1 cellular context compared by ENCODE assay signal in the genomic region with DNA sequence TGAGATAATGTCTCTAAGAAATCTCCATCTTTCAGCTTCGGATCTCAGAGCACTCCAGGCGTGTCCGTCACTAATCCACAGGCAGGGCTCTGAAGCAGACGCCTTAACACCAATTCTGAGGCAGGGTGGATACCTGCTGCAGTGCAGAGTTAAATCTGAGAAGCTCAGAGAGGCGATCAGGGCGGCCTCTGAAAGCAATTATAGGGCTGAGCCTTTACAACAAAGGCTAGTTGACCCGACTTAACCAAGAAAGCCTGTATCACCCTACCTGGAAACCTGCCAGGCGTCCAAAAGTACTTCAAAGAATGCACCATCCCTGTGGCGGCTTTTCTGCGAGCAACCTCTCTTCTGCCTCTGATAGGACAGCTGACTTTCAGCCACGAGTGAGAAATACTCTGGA.
TF ChIP-seq lines count a peak whose summit lies in the region.

No MANE protein-coding gene starts in this region.

TF ChIP-seq in K562, 482 proteins besides CTCF, POLR2A, EP300 and RAD21 (continued from another document):
- TF ChIP-seq, protein P1, sequence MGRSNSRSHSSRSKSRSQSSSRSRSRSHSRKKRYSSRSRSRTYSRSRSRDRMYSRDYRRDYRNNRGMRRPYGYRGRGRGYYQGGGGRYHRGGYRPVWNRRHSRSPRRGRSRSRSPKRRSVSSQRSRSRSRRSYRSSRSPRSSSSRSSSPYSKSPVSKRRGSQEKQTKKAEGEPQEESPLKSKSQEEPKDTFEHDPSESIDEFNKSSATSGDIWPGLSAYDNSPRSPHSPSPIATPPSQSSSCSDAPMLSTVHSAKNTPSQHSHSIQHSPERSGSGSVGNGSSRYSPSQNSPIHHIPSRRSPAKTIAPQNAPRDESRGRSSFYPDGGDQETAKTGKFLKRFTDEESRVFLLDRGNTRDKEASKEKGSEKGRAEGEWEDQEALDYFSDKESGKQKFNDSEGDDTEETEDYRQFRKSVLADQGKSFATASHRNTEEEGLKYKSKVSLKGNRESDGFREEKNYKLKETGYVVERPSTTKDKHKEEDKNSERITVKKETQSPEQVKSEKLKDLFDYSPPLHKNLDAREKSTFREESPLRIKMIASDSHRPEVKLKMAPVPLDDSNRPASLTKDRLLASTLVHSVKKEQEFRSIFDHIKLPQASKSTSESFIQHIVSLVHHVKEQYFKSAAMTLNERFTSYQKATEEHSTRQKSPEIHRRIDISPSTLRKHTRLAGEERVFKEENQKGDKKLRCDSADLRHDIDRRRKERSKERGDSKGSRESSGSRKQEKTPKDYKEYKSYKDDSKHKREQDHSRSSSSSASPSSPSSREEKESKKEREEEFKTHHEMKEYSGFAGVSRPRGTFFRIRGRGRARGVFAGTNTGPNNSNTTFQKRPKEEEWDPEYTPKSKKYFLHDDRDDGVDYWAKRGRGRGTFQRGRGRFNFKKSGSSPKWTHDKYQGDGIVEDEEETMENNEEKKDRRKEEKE (IDR thresholded peaks at IDR 0.05; ENCODE audit: borderline replicate concordance in 1 of 2, control insufficient read depth in 1 of 2, low read depth in 2 of 2, low read length in 1 of 2) = no peak
- TF ChIP-seq ZBTB17 (CRISPR knock-in tag; IDR thresholded peaks at IDR 0.05) = no peak
- no peak for TF ChIP-seq ZBTB8A (IDR thresholded peaks at IDR 0.05; ENCODE audit: partially characterized antibody)
- TF ChIP-seq, protein P2, sequence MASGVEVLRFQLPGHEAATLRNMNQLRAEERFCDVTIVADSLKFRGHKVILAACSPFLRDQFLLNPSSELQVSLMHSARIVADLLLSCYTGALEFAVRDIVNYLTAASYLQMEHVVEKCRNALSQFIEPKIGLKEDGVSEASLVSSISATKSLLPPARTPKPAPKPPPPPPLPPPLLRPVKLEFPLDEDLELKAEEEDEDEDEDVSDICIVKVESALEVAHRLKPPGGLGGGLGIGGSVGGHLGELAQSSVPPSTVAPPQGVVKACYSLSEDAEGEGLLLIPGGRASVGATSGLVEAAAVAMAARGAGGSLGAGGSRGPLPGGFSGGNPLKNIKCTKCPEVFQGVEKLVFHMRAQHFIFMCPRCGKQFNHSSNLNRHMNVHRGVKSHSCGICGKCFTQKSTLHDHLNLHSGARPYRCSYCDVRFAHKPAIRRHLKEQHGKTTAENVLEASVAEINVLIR (CRISPR knock-in tag; IDR thresholded peaks at IDR 0.05) = no peak
- TF ChIP-seq, protein P3, sequence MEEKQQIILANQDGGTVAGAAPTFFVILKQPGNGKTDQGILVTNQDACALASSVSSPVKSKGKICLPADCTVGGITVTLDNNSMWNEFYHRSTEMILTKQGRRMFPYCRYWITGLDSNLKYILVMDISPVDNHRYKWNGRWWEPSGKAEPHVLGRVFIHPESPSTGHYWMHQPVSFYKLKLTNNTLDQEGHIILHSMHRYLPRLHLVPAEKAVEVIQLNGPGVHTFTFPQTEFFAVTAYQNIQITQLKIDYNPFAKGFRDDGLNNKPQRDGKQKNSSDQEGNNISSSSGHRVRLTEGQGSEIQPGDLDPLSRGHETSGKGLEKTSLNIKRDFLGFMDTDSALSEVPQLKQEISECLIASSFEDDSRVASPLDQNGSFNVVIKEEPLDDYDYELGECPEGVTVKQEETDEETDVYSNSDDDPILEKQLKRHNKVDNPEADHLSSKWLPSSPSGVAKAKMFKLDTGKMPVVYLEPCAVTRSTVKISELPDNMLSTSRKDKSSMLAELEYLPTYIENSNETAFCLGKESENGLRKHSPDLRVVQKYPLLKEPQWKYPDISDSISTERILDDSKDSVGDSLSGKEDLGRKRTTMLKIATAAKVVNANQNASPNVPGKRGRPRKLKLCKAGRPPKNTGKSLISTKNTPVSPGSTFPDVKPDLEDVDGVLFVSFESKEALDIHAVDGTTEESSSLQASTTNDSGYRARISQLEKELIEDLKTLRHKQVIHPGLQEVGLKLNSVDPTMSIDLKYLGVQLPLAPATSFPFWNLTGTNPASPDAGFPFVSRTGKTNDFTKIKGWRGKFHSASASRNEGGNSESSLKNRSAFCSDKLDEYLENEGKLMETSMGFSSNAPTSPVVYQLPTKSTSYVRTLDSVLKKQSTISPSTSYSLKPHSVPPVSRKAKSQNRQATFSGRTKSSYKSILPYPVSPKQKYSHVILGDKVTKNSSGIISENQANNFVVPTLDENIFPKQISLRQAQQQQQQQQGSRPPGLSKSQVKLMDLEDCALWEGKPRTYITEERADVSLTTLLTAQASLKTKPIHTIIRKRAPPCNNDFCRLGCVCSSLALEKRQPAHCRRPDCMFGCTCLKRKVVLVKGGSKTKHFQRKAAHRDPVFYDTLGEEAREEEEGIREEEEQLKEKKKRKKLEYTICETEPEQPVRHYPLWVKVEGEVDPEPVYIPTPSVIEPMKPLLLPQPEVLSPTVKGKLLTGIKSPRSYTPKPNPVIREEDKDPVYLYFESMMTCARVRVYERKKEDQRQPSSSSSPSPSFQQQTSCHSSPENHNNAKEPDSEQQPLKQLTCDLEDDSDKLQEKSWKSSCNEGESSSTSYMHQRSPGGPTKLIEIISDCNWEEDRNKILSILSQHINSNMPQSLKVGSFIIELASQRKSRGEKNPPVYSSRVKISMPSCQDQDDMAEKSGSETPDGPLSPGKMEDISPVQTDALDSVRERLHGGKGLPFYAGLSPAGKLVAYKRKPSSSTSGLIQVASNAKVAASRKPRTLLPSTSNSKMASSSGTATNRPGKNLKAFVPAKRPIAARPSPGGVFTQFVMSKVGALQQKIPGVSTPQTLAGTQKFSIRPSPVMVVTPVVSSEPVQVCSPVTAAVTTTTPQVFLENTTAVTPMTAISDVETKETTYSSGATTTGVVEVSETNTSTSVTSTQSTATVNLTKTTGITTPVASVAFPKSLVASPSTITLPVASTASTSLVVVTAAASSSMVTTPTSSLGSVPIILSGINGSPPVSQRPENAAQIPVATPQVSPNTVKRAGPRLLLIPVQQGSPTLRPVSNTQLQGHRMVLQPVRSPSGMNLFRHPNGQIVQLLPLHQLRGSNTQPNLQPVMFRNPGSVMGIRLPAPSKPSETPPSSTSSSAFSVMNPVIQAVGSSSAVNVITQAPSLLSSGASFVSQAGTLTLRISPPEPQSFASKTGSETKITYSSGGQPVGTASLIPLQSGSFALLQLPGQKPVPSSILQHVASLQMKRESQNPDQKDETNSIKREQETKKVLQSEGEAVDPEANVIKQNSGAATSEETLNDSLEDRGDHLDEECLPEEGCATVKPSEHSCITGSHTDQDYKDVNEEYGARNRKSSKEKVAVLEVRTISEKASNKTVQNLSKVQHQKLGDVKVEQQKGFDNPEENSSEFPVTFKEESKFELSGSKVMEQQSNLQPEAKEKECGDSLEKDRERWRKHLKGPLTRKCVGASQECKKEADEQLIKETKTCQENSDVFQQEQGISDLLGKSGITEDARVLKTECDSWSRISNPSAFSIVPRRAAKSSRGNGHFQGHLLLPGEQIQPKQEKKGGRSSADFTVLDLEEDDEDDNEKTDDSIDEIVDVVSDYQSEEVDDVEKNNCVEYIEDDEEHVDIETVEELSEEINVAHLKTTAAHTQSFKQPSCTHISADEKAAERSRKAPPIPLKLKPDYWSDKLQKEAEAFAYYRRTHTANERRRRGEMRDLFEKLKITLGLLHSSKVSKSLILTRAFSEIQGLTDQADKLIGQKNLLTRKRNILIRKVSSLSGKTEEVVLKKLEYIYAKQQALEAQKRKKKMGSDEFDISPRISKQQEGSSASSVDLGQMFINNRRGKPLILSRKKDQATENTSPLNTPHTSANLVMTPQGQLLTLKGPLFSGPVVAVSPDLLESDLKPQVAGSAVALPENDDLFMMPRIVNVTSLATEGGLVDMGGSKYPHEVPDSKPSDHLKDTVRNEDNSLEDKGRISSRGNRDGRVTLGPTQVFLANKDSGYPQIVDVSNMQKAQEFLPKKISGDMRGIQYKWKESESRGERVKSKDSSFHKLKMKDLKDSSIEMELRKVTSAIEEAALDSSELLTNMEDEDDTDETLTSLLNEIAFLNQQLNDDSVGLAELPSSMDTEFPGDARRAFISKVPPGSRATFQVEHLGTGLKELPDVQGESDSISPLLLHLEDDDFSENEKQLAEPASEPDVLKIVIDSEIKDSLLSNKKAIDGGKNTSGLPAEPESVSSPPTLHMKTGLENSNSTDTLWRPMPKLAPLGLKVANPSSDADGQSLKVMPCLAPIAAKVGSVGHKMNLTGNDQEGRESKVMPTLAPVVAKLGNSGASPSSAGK (IDR thresholded peaks at IDR 0.05) = no peak
- TF ChIP-seq ZFPM2 (CRISPR knock-in tag; IDR thresholded peaks at IDR 0.05) = no peak
- peak; percentile 15; the same call in 1 of the 2 replicates for TF ChIP-seq C11orf30 (IDR thresholded peaks at IDR 0.05; ENCODE audit: low read depth)
- TF ChIP-seq RNF2 (IDR thresholded peaks at IDR 0.05) = no peak
- TF ChIP-seq HNRNPUL1 (IDR thresholded peaks at IDR 0.05; ENCODE audit: low read length) = no peak
- TF ChIP-seq L3MBTL2 (IDR thresholded peaks at IDR 0.05) = no peak
- TF ChIP-seq TARDBP (IDR thresholded peaks at IDR 0.05) = no peak
- peak; percentile 84 for TF ChIP-seq NFIC (IDR thresholded peaks at IDR 0.05)
- TF ChIP-seq, protein P4, sequence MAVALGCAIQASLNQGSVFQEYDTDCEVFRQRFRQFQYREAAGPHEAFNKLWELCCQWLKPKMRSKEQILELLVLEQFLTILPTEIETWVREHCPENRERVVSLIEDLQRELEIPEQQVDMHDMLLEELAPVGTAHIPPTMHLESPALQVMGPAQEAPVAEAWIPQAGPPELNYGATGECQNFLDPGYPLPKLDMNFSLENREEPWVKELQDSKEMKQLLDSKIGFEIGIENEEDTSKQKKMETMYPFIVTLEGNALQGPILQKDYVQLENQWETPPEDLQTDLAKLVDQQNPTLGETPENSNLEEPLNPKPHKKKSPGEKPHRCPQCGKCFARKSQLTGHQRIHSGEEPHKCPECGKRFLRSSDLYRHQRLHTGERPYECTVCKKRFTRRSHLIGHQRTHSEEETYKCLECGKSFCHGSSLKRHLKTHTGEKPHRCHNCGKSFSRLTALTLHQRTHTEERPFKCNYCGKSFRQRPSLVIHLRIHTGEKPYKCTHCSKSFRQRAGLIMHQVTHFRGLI (CRISPR knock-in tag; IDR thresholded peaks at IDR 0.05) = no peak
- TF ChIP-seq, protein P5, sequence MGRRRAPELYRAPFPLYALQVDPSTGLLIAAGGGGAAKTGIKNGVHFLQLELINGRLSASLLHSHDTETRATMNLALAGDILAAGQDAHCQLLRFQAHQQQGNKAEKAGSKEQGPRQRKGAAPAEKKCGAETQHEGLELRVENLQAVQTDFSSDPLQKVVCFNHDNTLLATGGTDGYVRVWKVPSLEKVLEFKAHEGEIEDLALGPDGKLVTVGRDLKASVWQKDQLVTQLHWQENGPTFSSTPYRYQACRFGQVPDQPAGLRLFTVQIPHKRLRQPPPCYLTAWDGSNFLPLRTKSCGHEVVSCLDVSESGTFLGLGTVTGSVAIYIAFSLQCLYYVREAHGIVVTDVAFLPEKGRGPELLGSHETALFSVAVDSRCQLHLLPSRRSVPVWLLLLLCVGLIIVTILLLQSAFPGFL (CRISPR knock-in tag; IDR thresholded peaks at IDR 0.05) = no peak
- TF ChIP-seq NFE2 (IDR thresholded peaks at IDR 0.05; ENCODE audit: low read depth) = peak; percentile 65
- TF ChIP-seq SOX6 (IDR thresholded peaks at IDR 0.05) = peak; percentile 26; the same call in 1 of the 2 replicates
- no peak for TF ChIP-seq HDAC2 (IDR thresholded peaks at IDR 0.05)
- TF ChIP-seq, protein P6, sequence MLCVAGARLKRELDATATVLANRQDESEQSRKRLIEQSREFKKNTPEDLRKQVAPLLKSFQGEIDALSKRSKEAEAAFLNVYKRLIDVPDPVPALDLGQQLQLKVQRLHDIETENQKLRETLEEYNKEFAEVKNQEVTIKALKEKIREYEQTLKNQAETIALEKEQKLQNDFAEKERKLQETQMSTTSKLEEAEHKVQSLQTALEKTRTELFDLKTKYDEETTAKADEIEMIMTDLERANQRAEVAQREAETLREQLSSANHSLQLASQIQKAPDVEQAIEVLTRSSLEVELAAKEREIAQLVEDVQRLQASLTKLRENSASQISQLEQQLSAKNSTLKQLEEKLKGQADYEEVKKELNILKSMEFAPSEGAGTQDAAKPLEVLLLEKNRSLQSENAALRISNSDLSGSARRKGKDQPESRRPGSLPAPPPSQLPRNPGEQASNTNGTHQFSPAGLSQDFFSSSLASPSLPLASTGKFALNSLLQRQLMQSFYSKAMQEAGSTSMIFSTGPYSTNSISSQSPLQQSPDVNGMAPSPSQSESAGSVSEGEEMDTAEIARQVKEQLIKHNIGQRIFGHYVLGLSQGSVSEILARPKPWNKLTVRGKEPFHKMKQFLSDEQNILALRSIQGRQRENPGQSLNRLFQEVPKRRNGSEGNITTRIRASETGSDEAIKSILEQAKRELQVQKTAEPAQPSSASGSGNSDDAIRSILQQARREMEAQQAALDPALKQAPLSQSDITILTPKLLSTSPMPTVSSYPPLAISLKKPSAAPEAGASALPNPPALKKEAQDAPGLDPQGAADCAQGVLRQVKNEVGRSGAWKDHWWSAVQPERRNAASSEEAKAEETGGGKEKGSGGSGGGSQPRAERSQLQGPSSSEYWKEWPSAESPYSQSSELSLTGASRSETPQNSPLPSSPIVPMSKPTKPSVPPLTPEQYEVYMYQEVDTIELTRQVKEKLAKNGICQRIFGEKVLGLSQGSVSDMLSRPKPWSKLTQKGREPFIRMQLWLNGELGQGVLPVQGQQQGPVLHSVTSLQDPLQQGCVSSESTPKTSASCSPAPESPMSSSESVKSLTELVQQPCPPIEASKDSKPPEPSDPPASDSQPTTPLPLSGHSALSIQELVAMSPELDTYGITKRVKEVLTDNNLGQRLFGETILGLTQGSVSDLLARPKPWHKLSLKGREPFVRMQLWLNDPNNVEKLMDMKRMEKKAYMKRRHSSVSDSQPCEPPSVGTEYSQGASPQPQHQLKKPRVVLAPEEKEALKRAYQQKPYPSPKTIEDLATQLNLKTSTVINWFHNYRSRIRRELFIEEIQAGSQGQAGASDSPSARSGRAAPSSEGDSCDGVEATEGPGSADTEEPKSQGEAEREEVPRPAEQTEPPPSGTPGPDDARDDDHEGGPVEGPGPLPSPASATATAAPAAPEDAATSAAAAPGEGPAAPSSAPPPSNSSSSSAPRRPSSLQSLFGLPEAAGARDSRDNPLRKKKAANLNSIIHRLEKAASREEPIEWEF (CRISPR knock-in tag; IDR thresholded peaks at IDR 0.05) = no peak
